Comparison of ENCODE assay signal across 17 cellular contexts in genomic region chr6:129094147-129094546, GRCh38.
DNase-seq lines count a peak whose midpoint lies in the region; ATAC-seq and TF ChIP-seq lines count a peak whose summit lies in the region.
"Had no signal": no experiment of that assay in that cellular context is flagged by ENCODE, and none has a peak within 500 bp of the region (broad histone marks: within the 10 kb centered on the region; RNA-seq: fewer than 3 reads in every experiment).

No MANE protein-coding gene starts in this region.

- peaks cover 36% of the 10 kb centered on the region for H3K4me1 Mint-ChIP-seq in brain
- H3K4me1 Mint-ChIP-seq: CD14-positive monocyte had no signal

- H3K27me3 ChIP-seq in right atrium auricular region: no peaks in the 10 kb centered on the region

- H3K4me1 ChIP-seq in right atrium auricular region: peaks cover 0 to 6% of the 10 kb centered on the region in 2 donors
- H3K4me1 ChIP-seq: Caco-2 had no signal

- TF ChIP-seq CTCF in right atrium auricular region (IDR thresholded peaks at IDR 0.05) (no peak), brain (conservative IDR thresholded peaks at IDR 0.05) (no peak)

- intact Hi-C loops in Right ventricle myocardium inferior (cut with DNase I): no loop called here
- intact Hi-C loops in sciatic nerve (cut with DNase I): no loop called here

- no peaks in the 10 kb centered on the region for H3K36me3 ChIP-seq in right atrium auricular region
- H3K36me3 ChIP-seq: HAP-1 had no signal

- no peaks in the 10 kb centered on the region for H3K27me3 Mint-ChIP-seq in brain

- no peaks in the 10 kb centered on the region for H3K9me3 ChIP-seq in right atrium auricular region
- H3K9me3 ChIP-seq: Caco-2, HAP-1 had no signal

- no peak overlapping the region for H3K4me3 ChIP-seq in right atrium auricular region
- H3K4me3 ChIP-seq: HAP-1 had no signal

- ATAC-seq in Right ventricle myocardium inferior: peak; percentile 33
- peak; percentile 25 for ATAC-seq in sciatic nerve
- ATAC-seq in activated CD4-positive, CD25-positive, alpha-beta regulatory T cell treated with anti-CD3 and anti-CD28 coated beads, Interleukin-2, amount 50 U/mL, for 24 hours: no peak
- ATAC-seq: CD8-positive, alpha-beta T cell had no signal

- H3K9me3 Mint-ChIP-seq in brain: peaks cover 0 to 5% (median 0%) of the 10 kb centered on the region in 5 experiments
- H3K9me3 Mint-ChIP-seq: HFFc6 had no signal

- H3K36me3 Mint-ChIP-seq in brain: no peaks in the 10 kb centered on the region
- H3K36me3 Mint-ChIP-seq: CD14-positive monocyte; CD8-positive, alpha-beta T cell had no signal

- peak overlapping the region in 3 of 5 experiments; percentile 1 to 59 (median 21) for H3K27ac Mint-ChIP-seq in brain
- H3K27ac Mint-ChIP-seq: CD14-positive monocyte; CD8-positive, alpha-beta T cell; HFFc6 had no signal

- H3K4me3 Mint-ChIP-seq in brain: no peak overlapping the region
- H3K4me3 Mint-ChIP-seq: CD14-positive monocyte; CD8-positive, alpha-beta T cell; HFFc6 had no signal

- peak overlapping the region in 1 of 2 donors; percentile 9 for H3K27ac ChIP-seq in right atrium auricular region
- H3K27ac ChIP-seq: 22Rv1 had no signal

- DNase-seq in Right ventricle myocardium inferior (ENCODE audit: missing footprints): no peak
- DNase-seq in right atrium auricular region (ENCODE audit: low spot score): no peak
- peak; percentile 62 for DNase-seq in foreskin melanocyte
- no peak for DNase-seq in sciatic nerve (ENCODE audit: low spot score)
- no peak for DNase-seq in NCI-H69 (lab: John Stamatoyannopoulos, UW)
- DNase-seq in amniotic stem cell (lab: John Stamatoyannopoulos, UW): no peak
- DNase-seq: Caco-2; CD8-positive, alpha-beta T cell; DND-41; GDM1; GOT3; HFFc6 had no signal

Comparison
In these comparisons a context has a peak if more than half of its experiments do, and no peak if none do; other contexts are left out.
1. ATAC-seq: peak in Right ventricle myocardium inferior (single experiment) and sciatic nerve (single experiment); none in activated CD4-positive, CD25-positive, alpha-beta regulatory T cell treated with anti-CD3 and anti-CD28 coated beads, Interleukin-2, amount 50 U/mL, for 24 hours (0 of 2).